8 cellular contexts compared by ENCODE assay signal in genomic region chr3:197949767-197950660, GRCh38. TPM values are rescaled to one million over a fixed set of nuclear protein-coding genes. Genes with fewer than 3 reads are reported as not detected.
A peak's percentile ranks its signal among the peaks of the same experiment; 100 is the strongest.
DNase-seq lines count a peak whose midpoint lies in the region; ATAC-seq and TF ChIP-seq lines count a peak whose summit lies in the region.

Gene RPL35A (plus strand): TSS chr3:197950190. CDS start chr3:197950968, 778 bp downstream.

- peak within 1 kb of the TSS; percentile 91 for H2AFZ ChIP-seq in ACC112 (ENCODE audit: low read length, unreplicated experiment)

- H3K36me3 ChIP-seq in ACC112 (ENCODE audit: insufficient read depth, low read length): peaks cover 42% of the 10 kb centered on the region
- no peaks in the 10 kb centered on the region for H3K36me3 ChIP-seq in breast epithelium
- H3K36me3 ChIP-seq in iPS-20b (ENCODE audit: insufficient read depth, low read depth, low read length): peaks cover 46% of the 10 kb centered on the region

- intact Hi-C loops in breast epithelium (cut with DNase I; ENCODE audit: low total_unique reads): no loop called here

- H3K4me1 ChIP-seq in ACC112 (ENCODE audit: control insufficient read depth, insufficient read depth, low read length, unreplicated experiment) (peaks cover 31% of the 10 kb centered on the region), breast epithelium (peaks cover 0 to 4% of the 10 kb centered on the region in 2 donors), iPS-20b (ENCODE audit: insufficient read depth, low read length) (peaks cover 5% of the 10 kb centered on the region; the same call in 1 of the 2 replicates)

- ATAC-seq in GM18870 (IDR thresholded peaks at IDR 0.05; ENCODE audit: unreplicated experiment): peak; percentile 92
- peak; percentile 89 for ATAC-seq in HG03135 (IDR thresholded peaks at IDR 0.05; ENCODE audit: unreplicated experiment)

- peaks cover 48% of the 10 kb centered on the region for H3K79me2 ChIP-seq in ACC112 (ENCODE audit: control insufficient read depth, insufficient read depth, low read length, unreplicated experiment)

- H3K27ac ChIP-seq in ACC112 (ENCODE audit: low read depth, low read length) (peak within 1 kb of the TSS; percentile 97), VCaP (peak within 1 kb of the TSS; percentile 90), breast epithelium (peak within 1 kb of the TSS; percentile 91), iPS-20b (ENCODE audit: low read length) (peak within 1 kb of the TSS; percentile 94), skin epidermis (peak within 1 kb of the TSS; percentile 51 to 96 (median 92))

- H3K27me3 ChIP-seq in ACC112 (ENCODE audit: insufficient read depth, low read length) (no peaks in the 10 kb centered on the region), breast epithelium (no peaks in the 10 kb centered on the region), iPS-20b (ENCODE audit: insufficient read depth, low read length) (no peaks in the 10 kb centered on the region)

- no peaks in the 10 kb centered on the region for H3K9me3 ChIP-seq in breast epithelium
- H3K9me3 ChIP-seq in iPS-20b (ENCODE audit: insufficient read depth, low read depth, low read length): no peaks in the 10 kb centered on the region

- DNase-seq in NCI-H2196 treated with DMSO at 0.1 percent for 48 hours (lab: John Stamatoyannopoulos, UW; ENCODE audit: unreplicated experiment) (peak; percentile 99), breast epithelium (ENCODE audit: low spot score in 2 of 2) (peak; percentile 83 to 84)

- no peak for TF ChIP-seq CTCF in VCaP (conservative IDR thresholded peaks at IDR 0.05)
- peak in 1 of 3 donors; percentile 3 for TF ChIP-seq CTCF in breast epithelium (IDR thresholded peaks at IDR 0.05)

- H3K9ac ChIP-seq in iPS-20b (ENCODE audit: low read depth, low read length): peak within 1 kb of the TSS; percentile 99

- TF ChIP-seq POLR2A in breast epithelium (IDR thresholded peaks at IDR 0.05): peak; percentile 81

- H3K4me3 ChIP-seq in ACC112 (ENCODE audit: low read depth, low read length): peak within 1 kb of the TSS; percentile 92
- H3K4me3 ChIP-seq in breast epithelium: peak within 1 kb of the TSS; percentile 65 to 74 (median 65)
- H3K4me3 ChIP-seq in iPS-20b (ENCODE audit: low read length): peak within 1 kb of the TSS; percentile 95
- peak within 1 kb of the TSS; percentile 59 to 76 (median 64) for H3K4me3 ChIP-seq in skin epidermis

RNA-seq across cellular contexts. Expression of gene RPL35A, which starts in this region (rescaled TPM):
- 100 to 1,000 TPM; 650 to 918 (median 888) TPM for total RNA-seq in breast epithelium

Comparison
In these comparisons a context has a peak if more than half of its experiments do, and no peak if none do; other contexts are left out.
1. Peak in every context shown above with its lines: DNase-seq, ATAC-seq, H3K4me3 ChIP-seq and H3K27ac ChIP-seq.